8 cellular contexts compared by ENCODE assay signal in the genomic region with DNA sequence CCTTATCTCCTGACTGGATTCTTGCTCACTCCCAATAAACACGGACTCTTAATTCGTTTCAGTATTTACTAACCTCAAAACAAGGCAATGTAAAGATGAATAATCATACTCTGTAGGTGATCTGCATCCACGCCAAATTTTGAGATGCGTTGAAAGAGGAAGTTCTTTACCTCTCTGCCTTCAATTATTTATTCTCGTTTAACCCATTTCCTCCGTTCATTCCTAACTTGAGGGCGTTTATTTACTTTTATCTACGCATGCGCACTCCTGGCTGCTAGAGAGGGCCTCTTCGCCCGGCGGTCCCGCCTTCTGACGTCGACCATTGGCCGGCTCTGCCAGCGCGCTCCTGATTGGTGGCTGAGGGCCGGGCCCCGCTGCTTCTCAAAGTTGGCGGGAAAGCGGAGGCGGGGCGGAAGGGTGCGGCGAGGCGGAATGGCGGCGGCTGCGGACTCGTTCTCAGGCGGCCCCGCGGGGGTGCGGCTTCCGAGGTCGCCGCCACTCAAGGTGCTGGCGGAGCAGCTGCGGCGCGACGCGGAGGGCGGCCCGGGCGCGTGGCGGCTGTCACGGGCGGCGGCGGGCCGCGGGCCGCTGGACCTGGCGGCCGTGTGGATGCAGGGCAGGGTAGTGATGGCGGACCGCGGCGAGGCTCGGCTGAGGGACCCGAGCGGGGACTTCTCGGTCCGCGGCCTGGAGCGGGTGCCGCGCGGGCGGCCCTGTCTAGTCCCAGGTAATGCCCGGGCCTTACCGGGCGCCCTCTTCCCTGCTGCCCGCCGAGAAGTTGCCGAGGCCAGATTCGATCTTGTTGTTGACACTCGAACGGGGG. TPM values are rescaled to one million over a fixed set of nuclear protein-coding genes. Genes with fewer than 3 reads are reported as not detected.
DNase-seq lines count a peak whose midpoint lies in the region; TF ChIP-seq lines count a peak whose summit lies in the region.

A gene (plus strand): TSS at position 420 of the 823 bp plus-strand sequence. CDS start 13 bp downstream, at position 433.

- no peak within 1 kb of the TSS for H2BK20ac ChIP-seq in H9 (ENCODE audit: low read depth, low read length, poor library complexity, severe bottlenecking)

- no peak within 1 kb of the TSS for H3K56ac ChIP-seq in H9 (ENCODE audit: insufficient read length, low read depth, low read length)

- peak; percentile 59 for TF ChIP-seq POLR2A in Raji (IDR thresholded peaks at IDR 0.05; ENCODE audit: insufficient read depth, low read depth, low read length)

- no peak within 1 kb of the TSS for H3K27ac ChIP-seq in H9 (ENCODE audit: insufficient read length, low read depth, low read length)

- no peak within 1 kb of the TSS for H2BK15ac ChIP-seq in H9 (ENCODE audit: low read depth, low read length)

- H3K4me1 Mint-ChIP-seq in H9 (peaks cover 51 to 61% of the 10 kb centered on the region in 2 experiments), nephron (peaks cover 30% of the 10 kb centered on the region)
- H3K4me1 Mint-ChIP-seq in activated T-helper 2 cell treated with anti-CD3 and anti-CD28 coated beads, Interferon-gamma antibody, Interleukin-2, Interleukin-4, amounts not matched to agents 10 μg/mL and 5 μg/mL and 100 μg/mL, durations not matched to agents 14 hours and 24 hours and 36 hours (ENCODE audit: low read depth), result peaks cover 46% of the 10 kb centered on the region
- peaks cover 35% of the 10 kb centered on the region for H3K4me1 Mint-ChIP-seq in stimulated activated naive CD8-positive, alpha-beta T cell treated with anti-CD3 and anti-CD28 coated beads, Interleukin-15, Interleukin-2, amounts not matched to agents 100 ng/mL and 50 ng/mL, for 24 hours (ENCODE audit: low read depth)

- H4K5ac ChIP-seq in H9 (ENCODE audit: insufficient read length, low read depth, low read length), result no peak within 1 kb of the TSS

- H3K27me3 ChIP-seq in H9 (ENCODE audit: insufficient read depth, low read length), result no peaks in the 10 kb centered on the region

- no CpG with 5 or more reads among the region's 82 CpGs for WGBS in H9 (ENCODE audit: extremely low coverage, insufficient read length, low lambda C conversion rate)

- H2AFZ ChIP-seq in H9 (ENCODE audit: low read length), result peak within 1 kb of the TSS; percentile 43

- H3K9me3 ChIP-seq in ES-I3 (ENCODE audit: control insufficient read depth, insufficient read depth, low read length) (no peaks in the 10 kb centered on the region), H9 (ENCODE audit: control insufficient read depth, low read depth, low read length) (no peaks in the 10 kb centered on the region)

- no peak within 1 kb of the TSS for H2BK5ac ChIP-seq in H9 (ENCODE audit: insufficient read length, low read length)

- H4K20me1 ChIP-seq in H9 (ENCODE audit: control insufficient read depth, insufficient read depth, insufficient read length), result peaks cover 9% of the 10 kb centered on the region

- H3K4ac ChIP-seq in H9 (ENCODE audit: low read depth, low read length), result no peak within 1 kb of the TSS

- DNase-seq in H9 (peak; percentile 96), M059J (ENCODE audit: low read depth) (peak; percentile 96), fibroblast of the aortic adventitia (ENCODE audit: low read depth) (peak; percentile 95)
- DNase-seq in activated T-helper 2 cell treated with anti-CD3 and anti-CD28 coated beads, Interferon-gamma antibody, Interleukin-2, Interleukin-4, amounts not matched to agents 10 μg/mL and 5 μg/mL and 100 μg/mL, durations not matched to agents 14 hours and 24 hours and 36 hours (ENCODE audit: low spot score), result peak; percentile 98

- H3K4me3 ChIP-seq in fibroblast of the aortic adventitia (ENCODE audit: low read depth, low read length), result peak within 1 kb of the TSS; percentile 80

- H3K4me2 ChIP-seq in H9 (ENCODE audit: insufficient read depth, insufficient read length, low read length), result peak within 1 kb of the TSS; percentile 94

- no peak within 1 kb of the TSS for H2AK5ac ChIP-seq in H9 (ENCODE audit: insufficient read length, low read length)

- peaks cover 16% of the 10 kb centered on the region for H3K4me1 ChIP-seq in ES-I3 (ENCODE audit: insufficient read depth, low read length)
- H3K4me1 ChIP-seq in H9 (ENCODE audit: insufficient read depth, low read length), result peaks cover 10% of the 10 kb centered on the region; the same call in 1 of the 2 replicates

- peak within 1 kb of the TSS; percentile 58 for H3K18ac ChIP-seq in H9 (ENCODE audit: insufficient read length, low read depth, low read length)

- peaks cover 3% of the 10 kb centered on the region for H3K79me1 ChIP-seq in H9 (ENCODE audit: insufficient read depth, low read depth, low read length, poor library complexity, severe bottlenecking)

- H3K9ac ChIP-seq in ES-I3 (ENCODE audit: low read depth, low read length) (peak within 1 kb of the TSS; percentile 56), H9 (ENCODE audit: extremely low read depth, insufficient read length, low read length) (peak within 1 kb of the TSS; percentile 96)

- H3K36me3 ChIP-seq in ES-I3 (ENCODE audit: insufficient read depth, low read length), result no peaks in the 10 kb centered on the region

- H4K8ac ChIP-seq in H9 (replicated peaks; ENCODE audit: insufficient read length, low read depth, low read length), result no peak within 1 kb of the TSS

- peak within 1 kb of the TSS; percentile 88 for H3K14ac ChIP-seq in H9 (ENCODE audit: insufficient read depth, low read length)

- peaks cover 3% of the 10 kb centered on the region for H3K23me2 ChIP-seq in H9 (ENCODE audit: insufficient read length, low read depth, low read length, poor library complexity, severe bottlenecking)

- intact Hi-C loops in activated T-helper 2 cell treated with anti-CD3 and anti-CD28 coated beads, Interferon-gamma antibody, Interleukin-2, Interleukin-4, amounts not matched to agents 10 μg/mL and 5 μg/mL and 100 μg/mL, durations not matched to agents 14 hours and 24 hours and 36 hours (cut with micrococcal nuclease), result loop anchor here (1.0 kb wide), 1 partner anchor 34 kb away; no protein-coding TSS in a partner anchor

- peak within 1 kb of the TSS; percentile 80 to 97 (median 85); a peak in 5 of 7 replicates for H3K27ac Mint-ChIP-seq in H9
- H3K27ac Mint-ChIP-seq in activated T-helper 2 cell treated with anti-CD3 and anti-CD28 coated beads, Interferon-gamma antibody, Interleukin-2, Interleukin-4, amounts not matched to agents 10 μg/mL and 5 μg/mL and 100 μg/mL, durations not matched to agents 14 hours and 24 hours and 36 hours, result peak within 1 kb of the TSS; percentile 83
- H3K27ac Mint-ChIP-seq in nephron, result peak within 1 kb of the TSS; percentile 11 to 52 (median 45)
- peak within 1 kb of the TSS; percentile 76 for H3K27ac Mint-ChIP-seq in stimulated activated naive CD8-positive, alpha-beta T cell treated with anti-CD3 and anti-CD28 coated beads, Interleukin-15, Interleukin-2, amounts not matched to agents 100 ng/mL and 50 ng/mL, for 24 hours

- no peak within 1 kb of the TSS for H3T11ph ChIP-seq in H9 (ENCODE audit: low read length)

- no peak within 1 kb of the TSS for H2BK120ac ChIP-seq in H9 (ENCODE audit: low read depth, low read length, poor library complexity, severe bottlenecking)

- no peak within 1 kb of the TSS for H2BK12ac ChIP-seq in H9 (ENCODE audit: insufficient read length, low read depth, low read length)

- no peaks in the 10 kb centered on the region for H3K27me3 Mint-ChIP-seq in H9 (ENCODE audit: low read depth)
- no peaks in the 10 kb centered on the region for H3K27me3 Mint-ChIP-seq in activated T-helper 2 cell treated with anti-CD3 and anti-CD28 coated beads, Interferon-gamma antibody, Interleukin-2, Interleukin-4, amounts not matched to agents 10 μg/mL and 5 μg/mL and 100 μg/mL, durations not matched to agents 14 hours and 24 hours and 36 hours (ENCODE audit: low read depth)
- no peaks in the 10 kb centered on the region for H3K27me3 Mint-ChIP-seq in nephron (ENCODE audit: low read depth)
- no peaks in the 10 kb centered on the region for H3K27me3 Mint-ChIP-seq in stimulated activated naive CD8-positive, alpha-beta T cell treated with anti-CD3 and anti-CD28 coated beads, Interleukin-15, Interleukin-2, amounts not matched to agents 100 ng/mL and 50 ng/mL, for 24 hours

- H3K23ac ChIP-seq in H9 (ENCODE audit: insufficient read length, low read depth, low read length), result no peak within 1 kb of the TSS

- H3K79me2 ChIP-seq in H9 (ENCODE audit: insufficient read depth, low read length), result peaks cover 18% of the 10 kb centered on the region; the same call in 1 of the 2 replicates

- H4K91ac ChIP-seq in H9 (ENCODE audit: insufficient read length, low read depth, low read length), result no peak within 1 kb of the TSS

- H3K36me3 Mint-ChIP-seq in H9 (ENCODE audit: insufficient read depth in 1 of 3, low read depth in 3 of 3) (peaks cover 7 to 11% (median 10%) of the 10 kb centered on the region in 3 experiments; a peak in 5 of 7 replicates), nephron (ENCODE audit: low read depth) (no peaks in the 10 kb centered on the region)
- peaks cover 23% of the 10 kb centered on the region for H3K36me3 Mint-ChIP-seq in activated T-helper 2 cell treated with anti-CD3 and anti-CD28 coated beads, Interferon-gamma antibody, Interleukin-2, Interleukin-4, amounts not matched to agents 10 μg/mL and 5 μg/mL and 100 μg/mL, durations not matched to agents 14 hours and 24 hours and 36 hours (ENCODE audit: low read depth)
- no peaks in the 10 kb centered on the region for H3K36me3 Mint-ChIP-seq in stimulated activated naive CD8-positive, alpha-beta T cell treated with anti-CD3 and anti-CD28 coated beads, Interleukin-15, Interleukin-2, amounts not matched to agents 100 ng/mL and 50 ng/mL, for 24 hours (ENCODE audit: low read depth)

- TF ChIP-seq CTCF in H9 (conservative IDR thresholded peaks at IDR 0.05) (no peak), fibroblast of the aortic adventitia (IDR thresholded peaks at IDR 0.05; ENCODE audit: insufficient read depth, low read length) (no peak), nephron (IDR thresholded peaks at IDR 0.05; ENCODE audit: unreplicated experiment in 3 of 3) (no peak)

- H3K9me3 Mint-ChIP-seq in H9 (no peaks in the 10 kb centered on the region), nephron (no peaks in the 10 kb centered on the region)
- no peaks in the 10 kb centered on the region for H3K9me3 Mint-ChIP-seq in activated T-helper 2 cell treated with anti-CD3 and anti-CD28 coated beads, Interferon-gamma antibody, Interleukin-2, Interleukin-4, amounts not matched to agents 10 μg/mL and 5 μg/mL and 100 μg/mL, durations not matched to agents 14 hours and 24 hours and 36 hours
- H3K9me3 Mint-ChIP-seq in stimulated activated naive CD8-positive, alpha-beta T cell treated with anti-CD3 and anti-CD28 coated beads, Interleukin-15, Interleukin-2, amounts not matched to agents 100 ng/mL and 50 ng/mL, for 24 hours, result no peaks in the 10 kb centered on the region

- H3K4me3 Mint-ChIP-seq in H9 (peak within 1 kb of the TSS; percentile 83 to 90), nephron (peak within 1 kb of the TSS; percentile 92 to 93 (median 92))
- peak within 1 kb of the TSS; percentile 96 for H3K4me3 Mint-ChIP-seq in activated T-helper 2 cell treated with anti-CD3 and anti-CD28 coated beads, Interferon-gamma antibody, Interleukin-2, Interleukin-4, amounts not matched to agents 10 μg/mL and 5 μg/mL and 100 μg/mL, durations not matched to agents 14 hours and 24 hours and 36 hours (ENCODE audit: low read depth)
- peak within 1 kb of the TSS; percentile 89 for H3K4me3 Mint-ChIP-seq in stimulated activated naive CD8-positive, alpha-beta T cell treated with anti-CD3 and anti-CD28 coated beads, Interleukin-15, Interleukin-2, amounts not matched to agents 100 ng/mL and 50 ng/mL, for 24 hours

RNA-seq across cellular contexts. Expression of the gene that starts here (rescaled TPM):
- total RNA-seq in H9 (2021) (55.7 and 57.6 TPM in 2 replicates), fibroblast of the aortic adventitia (ENCODE audit: low replicate concordance) (3.0 and 24.4 TPM in 2 replicates)
- total RNA-seq in M059J (2014; rRNA removed; shearing (Covaris generic)), result 42.6 and 46.9 TPM in 2 replicates
- 65.2 and 67.4 TPM in 2 replicates for total RNA-seq in activated T-helper 2 cell treated with anti-CD3 and anti-CD28 coated beads, Interferon-gamma antibody, Interleukin-2, Interleukin-4, amounts not matched to agents 10 μg/mL and 5 μg/mL and 100 μg/mL, durations not matched to agents 14 hours and 24 hours and 36 hours
